8 cellular contexts compared by ENCODE assay signal in the genomic region with DNA sequence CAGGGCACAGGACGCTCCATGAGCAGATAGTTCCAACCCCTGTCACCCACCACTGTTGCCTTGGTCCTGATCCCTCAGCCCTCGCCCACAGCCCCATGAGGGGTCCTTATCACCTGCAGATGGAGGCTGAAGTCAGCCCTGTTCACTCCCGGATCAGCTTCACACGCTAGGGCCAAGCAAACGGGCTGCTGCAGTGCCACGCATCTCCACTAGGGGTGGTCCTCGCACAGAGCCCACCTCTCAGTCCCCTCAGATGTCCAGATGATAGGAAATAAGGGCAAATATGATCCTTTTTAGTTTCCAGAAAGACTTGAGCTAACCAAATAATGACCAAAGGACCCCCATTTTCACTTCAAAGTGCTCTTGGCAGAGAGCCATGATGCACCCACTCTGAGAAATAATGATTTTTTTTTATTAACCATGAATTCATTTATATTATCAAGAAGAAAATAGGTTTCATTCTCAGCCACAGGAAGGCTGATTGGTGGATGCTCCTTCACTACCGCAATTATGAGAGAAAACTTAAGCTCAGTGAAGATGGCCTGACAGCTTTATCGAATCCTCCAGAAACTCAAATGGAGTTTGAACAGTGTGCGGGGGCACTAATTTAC.
A peak's percentile ranks its signal among the peaks of the same experiment; 100 is the strongest.
DNase-seq lines count a peak whose midpoint lies in the region; ATAC-seq and TF ChIP-seq lines count a peak whose summit lies in the region.

No MANE protein-coding gene starts in this region.

- H3K27me3 Mint-ChIP-seq in activated CD4-positive, alpha-beta T cell treated with anti-CD3 and anti-CD28 coated beads, Interleukin-2, amount 10 ng/mL, durations not matched to agents 24 days and 14 days: peaks cover 20% of the 10 kb centered on the region

- intact Hi-C loops in activated CD4-positive, alpha-beta T cell treated with anti-CD3 and anti-CD28 coated beads, Interleukin-2, amount 10 ng/mL, durations not matched to agents 24 days and 14 days (cut with micrococcal nuclease): no loop called here

- no peak for TF ChIP-seq POLR2A in tibial nerve (IDR thresholded peaks at IDR 0.05)

- H3K27me3 ChIP-seq in BJ (ENCODE audit: control insufficient read depth, insufficient read depth, low read length) (peaks cover 5% of the 10 kb centered on the region), tibial nerve (no peaks in the 10 kb centered on the region)

- WGBS in tibial nerve, 2 donors: 61 to 64% methylated on average over 10 of the region's 10 CpGs

- TF ChIP-seq CTCF in BJ (IDR thresholded peaks at IDR 0.05; ENCODE audit: insufficient read depth, low read depth, low read length): peak; percentile 60
- peak in 1 of 5 experiments; percentile 12 for TF ChIP-seq CTCF in tibial nerve (IDR thresholded peaks at IDR 0.05)

- H3K4me1 Mint-ChIP-seq in activated CD4-positive, alpha-beta T cell treated with anti-CD3 and anti-CD28 coated beads, Interleukin-2, amount 10 ng/mL, durations not matched to agents 24 days and 14 days: no peaks in the 10 kb centered on the region

- no peak for TF ChIP-seq EP300 in tibial nerve (IDR thresholded peaks at IDR 0.05)

- no peaks in the 10 kb centered on the region for H3K9me3 Mint-ChIP-seq in activated CD4-positive, alpha-beta T cell treated with anti-CD3 and anti-CD28 coated beads, Interleukin-2, amount 10 ng/mL, durations not matched to agents 24 days and 14 days

- ATAC-seq in GM18868 (IDR thresholded peaks at IDR 0.05; ENCODE audit: unreplicated experiment): peak; percentile 93
- ATAC-seq in HG03159 (IDR thresholded peaks at IDR 0.05; ENCODE audit: unreplicated experiment): peak; percentile 93

- H3K27ac Mint-ChIP-seq in activated CD4-positive, alpha-beta T cell treated with anti-CD3 and anti-CD28 coated beads, Interleukin-2, amount 10 ng/mL, durations not matched to agents 24 days and 14 days: no peak overlapping the region

- no peaks in the 10 kb centered on the region for H3K36me3 Mint-ChIP-seq in activated CD4-positive, alpha-beta T cell treated with anti-CD3 and anti-CD28 coated beads, Interleukin-2, amount 10 ng/mL, durations not matched to agents 24 days and 14 days (ENCODE audit: low read depth)

- no peak overlapping the region for H3K4me3 Mint-ChIP-seq in activated CD4-positive, alpha-beta T cell treated with anti-CD3 and anti-CD28 coated beads, Interleukin-2, amount 10 ng/mL, durations not matched to agents 24 days and 14 days

- no peak overlapping the region for H3K27ac ChIP-seq in tibial nerve

- CTCF ChIA-PET in BJ (lab: Yijun Ruan, JAX): interaction anchor here (0.7 kb wide), 1 partner anchor 29 kb away, joined by 3 read pairs; no protein-coding TSS in a partner anchor

- H3K36me3 ChIP-seq in BJ (ENCODE audit: control insufficient read depth, insufficient read depth, low read length): no peaks in the 10 kb centered on the region
- no peaks in the 10 kb centered on the region for H3K36me3 ChIP-seq in tibial nerve

- POLR2A ChIA-PET in BJ (lab: Charles Lee): no interaction called here

- H3K9me3 ChIP-seq in tibial nerve: no peaks in the 10 kb centered on the region

- H3K4me3 ChIP-seq in BJ (ENCODE audit: low read depth, low read length) (no peak overlapping the region), tibial nerve (no peak overlapping the region)

- H3K4me1 ChIP-seq in tibial nerve: no peaks in the 10 kb centered on the region

- no peak for DNase-seq in BJ (ENCODE audit: low read depth)
- DNase-seq in activated CD4-positive, alpha-beta T cell treated with anti-CD3 and anti-CD28 coated beads, Interleukin-2, amount 10 ng/mL, durations not matched to agents 24 days and 14 days: peak; percentile 62
- peak; percentile 60 for DNase-seq in left kidney (ENCODE audit: low read depth, low spot score)
- no peak for DNase-seq in midbrain (lab: John Stamatoyannopoulos, UW)
- no peak for DNase-seq in tibial nerve (ENCODE audit: low spot score in 2 of 2)
- no peak for DNase-seq in NCI-H1436 (lab: John Stamatoyannopoulos, UW)

Comparison
In these comparisons a context has a peak if more than half of its experiments do, and no peak if none do; other contexts are left out.
1. DNase-seq: peak in activated CD4-positive, alpha-beta T cell treated with anti-CD3 and anti-CD28 coated beads, Interleukin-2, amount 10 ng/mL, durations not matched to agents 24 days and 14 days (single experiment) and left kidney (single experiment); none in BJ (single experiment), midbrain (single experiment), tibial nerve (0 of 2) and NCI-H1436 (single experiment).